In the genomic region with DNA sequence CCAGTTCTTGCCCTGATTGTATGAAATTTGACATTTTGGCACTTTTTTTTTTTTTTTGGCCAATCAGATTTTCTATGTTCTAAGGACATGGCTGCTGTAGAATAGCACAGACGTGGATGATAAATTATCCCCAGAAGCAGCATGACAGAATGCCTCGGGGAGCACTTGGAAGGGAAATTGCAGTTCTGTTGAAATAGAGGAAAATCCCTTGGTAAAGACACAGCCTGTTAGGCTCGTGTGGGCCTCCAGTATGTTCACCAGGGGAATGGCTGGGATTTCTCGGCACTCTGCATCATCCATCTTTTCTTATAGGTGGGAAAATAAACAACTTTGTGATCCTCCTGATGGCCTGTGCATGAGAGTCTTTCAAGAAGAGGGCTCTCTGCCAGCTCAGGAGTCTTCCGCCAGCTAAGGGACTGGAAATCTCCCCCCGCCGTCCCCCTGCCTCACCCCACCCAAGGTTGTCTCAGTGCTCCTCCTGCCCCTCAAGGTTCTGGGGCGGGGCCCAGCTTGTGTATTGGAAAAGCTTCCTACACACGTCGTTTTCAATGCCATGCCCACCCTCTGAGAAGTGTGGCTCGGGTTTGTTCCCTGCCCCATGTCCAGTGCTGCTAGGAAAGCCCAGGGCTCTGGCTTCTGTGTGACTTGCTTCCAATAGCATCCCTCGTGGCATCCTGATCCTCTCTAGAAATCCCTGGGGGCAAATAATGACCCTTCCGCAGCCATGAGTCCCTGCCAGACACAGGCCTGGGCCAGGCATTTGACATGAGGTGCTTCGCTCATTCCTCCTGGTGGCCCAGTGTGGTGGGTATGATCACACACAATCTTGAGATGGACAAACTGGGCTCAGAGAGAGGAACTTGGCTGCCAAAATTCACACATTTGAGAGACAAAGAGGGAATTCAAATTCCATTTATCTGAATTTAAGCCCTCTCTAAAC, we compare ENCODE assay signal across 18 cellular contexts.
DNase-seq lines count a peak whose midpoint lies in the region; TF ChIP-seq lines count a peak whose summit lies in the region.
"Had no signal": no experiment of that assay in that cellular context is flagged by ENCODE, and none has a peak within 500 bp of the region (broad histone marks: within the 10 kb centered on the region; RNA-seq: fewer than 3 reads in every experiment).

No MANE protein-coding gene starts in this region.

- TSS peak; percentile 29 for BruUV-seq in mammary epithelial cell (replicated peaks; lab: Mats Ljungman, UMichigan)

- H3K4me1 Mint-ChIP-seq in H9: peaks cover 12 to 17% of the 10 kb centered on the region in 2 experiments

- no peaks in the 10 kb centered on the region for H3K36me3 ChIP-seq in mammary epithelial cell (ENCODE audit: insufficient read depth, low read length)
- H3K36me3 ChIP-seq: right lobe of liver had no signal

- H3K23ac ChIP-seq in H9 (ENCODE audit: insufficient read length, low read depth, low read length): no peak overlapping the region

- H3K4me2 ChIP-seq in H9 (ENCODE audit: insufficient read depth, insufficient read length, low read length) (no peak overlapping the region), mammary epithelial cell (ENCODE audit: insufficient read depth, low read depth, low read length) (no peak overlapping the region)

- H2AFZ ChIP-seq in H9 (ENCODE audit: low read length) (no peak overlapping the region), mammary epithelial cell (ENCODE audit: low read depth, low read length) (no peak overlapping the region)

- no peak overlapping the region for H2BK5ac ChIP-seq in H9 (ENCODE audit: insufficient read length, low read length)

- DNase-seq in A172 (ENCODE audit: low spot score) (peak; percentile 13), H9 (no peak), mammary epithelial cell (peak; percentile 38), kidney glomerular epithelial cell (lab: John Stamatoyannopoulos, UW) (peak; percentile 40), GM20000 (ENCODE audit: low spot score) (no peak), NOMO-1 treated with dmso at 0.1 percent for 144 hours (lab: John Stamatoyannopoulos, UW; ENCODE audit: unreplicated experiment) (no peak), HuH-7.5 (ENCODE audit: low spot score) (no peak)
- DNase-seq in stimulated activated CD8-positive, alpha-beta memory T cell treated with anti-CD3 and anti-CD28 coated beads, Interleukin-4, amount 100 ng/mL, for 48 hours: no peak
- DNase-seq: activated CD4-positive, alpha-beta T cell treated with anti-CD3 and anti-CD28 coated beads, Interleukin-2, amount 50 U/mL, for 1 hour; activated naive CD8-positive, alpha-beta T cell treated with anti-CD3 and anti-CD28 coated beads, Interleukin-2, amount 10 ng/mL, durations not matched to agents 7 days and 5 days; activated T-cell treated with anti-CD3 and anti-CD28 coated beads, Interleukin-2, amount 50 U/mL, for 24 hours; cerebellar nuclear complex; COR-L47; Kasumi-1; NCI-H1436; right lobe of liver; stimulated activated CD4-positive, alpha-beta T cell treated with anti-CD3 and anti-CD28 coated beads, Interleukin-2, amount 100 ng/mL, for 48 hours had no signal

- no peaks in the 10 kb centered on the region for H3K79me1 ChIP-seq in H9 (ENCODE audit: insufficient read depth, low read depth, low read length, poor library complexity, severe bottlenecking)

- no peak overlapping the region for H3K56ac ChIP-seq in H9 (ENCODE audit: insufficient read length, low read depth, low read length)

- no peak overlapping the region for H3K4me3 ChIP-seq in mammary epithelial cell (replicated peaks in 1 of 3; ENCODE audit: insufficient read depth in 1 of 3, low read depth in 2 of 3, low read length in 3 of 3)
- H3K4me3 ChIP-seq: right lobe of liver, thoracic aorta had no signal

- no peak overlapping the region for H4K8ac ChIP-seq in H9 (replicated peaks; ENCODE audit: insufficient read length, low read depth, low read length)

- H2BK12ac ChIP-seq in H9 (ENCODE audit: insufficient read length, low read depth, low read length): no peak overlapping the region

- no peaks in the 10 kb centered on the region; the same call in 1 of the 2 replicates for H3K4me1 ChIP-seq in H9 (ENCODE audit: insufficient read depth, low read length)
- H3K4me1 ChIP-seq in mammary epithelial cell (ENCODE audit: insufficient read depth, low read length): peaks cover 37% of the 10 kb centered on the region
- H3K4me1 ChIP-seq: right lobe of liver had no signal

- H3K9ac ChIP-seq in H9 (ENCODE audit: extremely low read depth, insufficient read length, low read length) (no peak overlapping the region), mammary epithelial cell (ENCODE audit: insufficient read depth, low read length) (no peak overlapping the region)

- H3T11ph ChIP-seq in H9 (ENCODE audit: low read length): no peak overlapping the region

- H3K27ac Mint-ChIP-seq in H9: peak overlapping the region in 2 of 3 experiments; percentile 10 to 34; a peak in 2 of 7 replicates
- H3K27ac Mint-ChIP-seq: activated naive CD8-positive, alpha-beta T cell treated with anti-CD3 and anti-CD28 coated beads, Interleukin-2, amount 10 ng/mL, durations not matched to agents 7 days and 5 days; activated T-cell treated with anti-CD3 and anti-CD28 coated beads, Interleukin-2, amount 50 U/mL, for 24 hours had no signal

- TF ChIP-seq CTCF in H9 (conservative IDR thresholded peaks at IDR 0.05) (no peak), mammary epithelial cell (conservative IDR thresholded peaks at IDR 0.05 in 1 of 2, IDR thresholded peaks at IDR 0.05 in 1 of 2; ENCODE audit: extremely low read depth in 1 of 2, insufficient read depth in 1 of 2, low read depth in 1 of 2, low read length in 2 of 2) (no peak), GM20000 (IDR thresholded peaks at IDR 0.05; ENCODE audit: extremely low read depth, missing control alignments) (no peak)

- no peak overlapping the region for H2BK15ac ChIP-seq in H9 (ENCODE audit: low read depth, low read length)

- H3K27ac ChIP-seq in H9 (ENCODE audit: insufficient read length, low read depth, low read length) (no peak overlapping the region), mammary epithelial cell (ENCODE audit: insufficient read depth, low read depth, low read length) (no peak overlapping the region)
- H3K27ac ChIP-seq: right lobe of liver, thoracic aorta had no signal

- no peaks in the 10 kb centered on the region for H3K9me3 Mint-ChIP-seq in H9
- H3K9me3 Mint-ChIP-seq: activated naive CD8-positive, alpha-beta T cell treated with anti-CD3 and anti-CD28 coated beads, Interleukin-2, amount 10 ng/mL, durations not matched to agents 7 days and 5 days; activated T-cell treated with anti-CD3 and anti-CD28 coated beads, Interleukin-2, amount 50 U/mL, for 24 hours had no signal

- in situ Hi-C loops in mammary epithelial cell (cut with MboI; ENCODE audit: low sequenced_read_pairs in 2 of 2): loop anchor here in 1 of 2 donors (25.0 kb wide), 1 partner anchor 1986 kb away; no protein-coding TSS in a partner anchor

- H3K23me2 ChIP-seq in H9 (ENCODE audit: insufficient read length, low read depth, low read length, poor library complexity, severe bottlenecking): no peaks in the 10 kb centered on the region

- H2BK20ac ChIP-seq in H9 (ENCODE audit: low read depth, low read length, poor library complexity, severe bottlenecking): no peak overlapping the region

- dilution Hi-C loops in mammary epithelial cell (cut with HindIII; ENCODE audit: low sequenced_read_pairs): loop anchor here (5.0 kb wide), 1 partner anchor 74 kb away; no protein-coding TSS in a partner anchor

- no peak overlapping the region for H2AK5ac ChIP-seq in H9 (ENCODE audit: insufficient read length, low read length)

- H3K18ac ChIP-seq in H9 (ENCODE audit: insufficient read length, low read depth, low read length): no peak overlapping the region

- H3K14ac ChIP-seq in H9 (ENCODE audit: insufficient read depth, low read length): no peak overlapping the region

- H3K4me3 Mint-ChIP-seq in H9: no peak overlapping the region
- H3K4me3 Mint-ChIP-seq: activated naive CD8-positive, alpha-beta T cell treated with anti-CD3 and anti-CD28 coated beads, Interleukin-2, amount 10 ng/mL, durations not matched to agents 7 days and 5 days; activated T-cell treated with anti-CD3 and anti-CD28 coated beads, Interleukin-2, amount 50 U/mL, for 24 hours had no signal

- intact Hi-C loops in mammary epithelial cell (cut with micrococcal nuclease): no loop called here

- no peak overlapping the region for H2BK120ac ChIP-seq in H9 (ENCODE audit: low read depth, low read length, poor library complexity, severe bottlenecking)

- H3K27me3 Mint-ChIP-seq in H9 (ENCODE audit: low read depth): no peaks in the 10 kb centered on the region; the same call in none of the 2 replicates

- H4K20me1 ChIP-seq in H9 (ENCODE audit: control insufficient read depth, insufficient read depth, insufficient read length): no peaks in the 10 kb centered on the region
- H4K20me1 ChIP-seq in mammary epithelial cell (ENCODE audit: insufficient read depth, low read length): no peaks in the 10 kb centered on the region

- H3K9me3 ChIP-seq in H9 (ENCODE audit: control insufficient read depth, low read depth, low read length) (no peaks in the 10 kb centered on the region), mammary epithelial cell (replicated peaks; ENCODE audit: insufficient read depth, low read length) (no peaks in the 10 kb centered on the region)
- H3K9me3 ChIP-seq: right lobe of liver, thoracic aorta had no signal

- H3K27me3 ChIP-seq in H9 (ENCODE audit: insufficient read depth, low read length) (no peaks in the 10 kb centered on the region), mammary epithelial cell (ENCODE audit: insufficient read depth, low read length) (no peaks in the 10 kb centered on the region)
- H3K27me3 ChIP-seq: right lobe of liver had no signal

- CTCF ChIA-PET in mammary epithelial cell (lab: Charles Lee; ENCODE audit: low non-redundant PET): no interaction called here

- no peaks in the 10 kb centered on the region for H3K79me2 ChIP-seq in H9 (ENCODE audit: insufficient read depth, low read length)
- no peaks in the 10 kb centered on the region for H3K79me2 ChIP-seq in mammary epithelial cell (ENCODE audit: insufficient read depth, low read length)

- peaks cover 3 to 10% (median 3%) of the 10 kb centered on the region in 3 experiments; a peak in 5 of 7 replicates for H3K36me3 Mint-ChIP-seq in H9 (ENCODE audit: insufficient read depth in 1 of 3, low read depth in 3 of 3)
- H3K36me3 Mint-ChIP-seq: activated naive CD8-positive, alpha-beta T cell treated with anti-CD3 and anti-CD28 coated beads, Interleukin-2, amount 10 ng/mL, durations not matched to agents 7 days and 5 days had no signal

- no peak overlapping the region for H3K4ac ChIP-seq in H9 (ENCODE audit: low read depth, low read length)

- H4K5ac ChIP-seq in H9 (ENCODE audit: insufficient read length, low read depth, low read length): no peak overlapping the region

- H4K91ac ChIP-seq in H9 (ENCODE audit: insufficient read length, low read depth, low read length): no peak overlapping the region

- no CpG with 5 or more reads among the region's 14 CpGs for WGBS in H9 (ENCODE audit: extremely low coverage, insufficient read length, low lambda C conversion rate)
- WGBS in mammary epithelial cell (ENCODE audit: low coverage, missing lambda C conversion rate): 84% methylated on average over 10 of the region's 14 CpGs

Comparison
In these comparisons a context has a peak if more than half of its experiments do, and no peak if none do; other contexts are left out.
1. DNase-seq: peak in A172 (single experiment), mammary epithelial cell (single experiment) and kidney glomerular epithelial cell (single experiment); none in H9 (single experiment), GM20000 (single experiment), NOMO-1 treated with dmso at 0.1 percent for 144 hours (single experiment), stimulated activated CD8-positive, alpha-beta memory T cell treated with anti-CD3 and anti-CD28 coated beads, Interleukin-4, amount 100 ng/mL, for 48 hours (single experiment) and HuH-7.5 (single experiment).